In the genomic region with DNA sequence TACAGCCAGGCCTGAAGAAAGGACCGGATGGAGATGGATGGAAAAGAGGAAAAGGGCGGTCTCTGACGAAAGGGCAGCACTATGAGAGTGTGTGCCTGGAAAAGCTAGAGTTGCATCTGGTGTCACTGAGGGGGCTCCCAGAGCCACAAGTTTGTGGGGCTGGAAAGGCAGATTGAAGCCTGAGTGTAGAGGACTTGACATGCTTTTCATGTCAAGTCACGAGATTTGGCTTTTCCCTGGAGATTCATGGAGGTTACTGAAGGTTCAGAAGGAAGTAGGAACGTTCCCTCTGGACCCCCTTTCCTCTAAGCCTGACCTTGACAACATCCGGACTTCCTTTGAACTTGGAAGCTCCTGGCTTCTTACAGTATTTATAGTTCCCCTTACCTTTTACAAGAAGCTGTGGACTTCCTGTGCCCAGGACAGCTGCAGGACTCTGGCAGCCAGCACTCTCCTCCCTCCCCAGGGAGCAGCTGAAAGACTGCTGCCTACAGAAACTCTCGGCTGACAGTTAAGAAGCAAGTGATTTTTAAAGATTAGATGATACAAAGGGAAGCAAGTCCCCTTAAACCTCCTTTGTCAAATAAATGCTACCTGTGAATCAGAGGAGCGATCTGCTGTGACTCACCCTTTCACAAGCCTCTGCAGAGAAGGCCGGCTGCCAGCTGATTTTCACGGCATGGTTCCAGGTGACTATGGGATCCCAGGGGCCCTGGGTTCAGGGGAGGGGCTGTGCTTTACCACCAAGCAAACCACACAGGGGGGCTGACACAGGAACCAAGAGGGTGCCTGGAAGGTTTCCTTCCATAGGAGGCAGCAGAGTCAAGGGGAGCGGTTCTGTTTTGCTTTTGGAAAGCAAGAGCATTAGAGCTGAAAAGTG, we compare ENCODE assay signal across 1 cellular context.
TF ChIP-seq lines count a peak whose summit lies in the region.

No MANE protein-coding gene starts in this region.

TF ChIP-seq in K562, 482 proteins besides CTCF, POLR2A, EP300 and RAD21 (continued from another document and continues in another):
- TF ChIP-seq, protein P1, sequence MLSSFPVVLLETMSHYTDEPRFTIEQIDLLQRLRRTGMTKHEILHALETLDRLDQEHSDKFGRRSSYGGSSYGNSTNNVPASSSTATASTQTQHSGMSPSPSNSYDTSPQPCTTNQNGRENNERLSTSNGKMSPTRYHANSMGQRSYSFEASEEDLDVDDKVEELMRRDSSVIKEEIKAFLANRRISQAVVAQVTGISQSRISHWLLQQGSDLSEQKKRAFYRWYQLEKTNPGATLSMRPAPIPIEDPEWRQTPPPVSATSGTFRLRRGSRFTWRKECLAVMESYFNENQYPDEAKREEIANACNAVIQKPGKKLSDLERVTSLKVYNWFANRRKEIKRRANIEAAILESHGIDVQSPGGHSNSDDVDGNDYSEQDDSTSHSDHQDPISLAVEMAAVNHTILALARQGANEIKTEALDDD (IDR thresholded peaks at IDR 0.05): no peak; the same call in 1 of the 2 replicates
- TF ChIP-seq CEBPB (tag; IDR thresholded peaks at IDR 0.05): no peak
- no peak for TF ChIP-seq EHMT2 (IDR thresholded peaks at IDR 0.05)
- TF ChIP-seq ZNF668 (CRISPR knock-in tag; IDR thresholded peaks at IDR 0.05): no peak
- TF ChIP-seq, protein P2, sequence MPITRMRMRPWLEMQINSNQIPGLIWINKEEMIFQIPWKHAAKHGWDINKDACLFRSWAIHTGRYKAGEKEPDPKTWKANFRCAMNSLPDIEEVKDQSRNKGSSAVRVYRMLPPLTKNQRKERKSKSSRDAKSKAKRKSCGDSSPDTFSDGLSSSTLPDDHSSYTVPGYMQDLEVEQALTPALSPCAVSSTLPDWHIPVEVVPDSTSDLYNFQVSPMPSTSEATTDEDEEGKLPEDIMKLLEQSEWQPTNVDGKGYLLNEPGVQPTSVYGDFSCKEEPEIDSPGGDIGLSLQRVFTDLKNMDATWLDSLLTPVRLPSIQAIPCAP (CRISPR knock-in tag; IDR thresholded peaks at IDR 0.05; ENCODE audit: borderline replicate concordance): no peak
- TF ChIP-seq, protein P3, sequence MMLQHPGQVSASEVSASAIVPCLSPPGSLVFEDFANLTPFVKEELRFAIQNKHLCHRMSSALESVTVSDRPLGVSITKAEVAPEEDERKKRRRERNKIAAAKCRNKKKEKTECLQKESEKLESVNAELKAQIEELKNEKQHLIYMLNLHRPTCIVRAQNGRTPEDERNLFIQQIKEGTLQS (IDR thresholded peaks at IDR 0.05): peak; percentile 67
- TF ChIP-seq, protein P3 (CRISPR knock-in tag; conservative IDR thresholded peaks at IDR 0.05): no peak
- no peak for TF ChIP-seq NKRF (IDR thresholded peaks at IDR 0.05; ENCODE audit: borderline replicate concordance)
- TF ChIP-seq, protein P4, sequence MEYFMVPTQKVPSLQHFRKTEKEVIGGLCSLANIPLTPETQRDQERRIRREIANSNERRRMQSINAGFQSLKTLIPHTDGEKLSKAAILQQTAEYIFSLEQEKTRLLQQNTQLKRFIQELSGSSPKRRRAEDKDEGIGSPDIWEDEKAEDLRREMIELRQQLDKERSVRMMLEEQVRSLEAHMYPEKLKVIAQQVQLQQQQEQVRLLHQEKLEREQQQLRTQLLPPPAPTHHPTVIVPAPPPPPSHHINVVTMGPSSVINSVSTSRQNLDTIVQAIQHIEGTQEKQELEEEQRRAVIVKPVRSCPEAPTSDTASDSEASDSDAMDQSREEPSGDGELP (CRISPR knock-in tag; IDR thresholded peaks at IDR 0.05; ENCODE audit: borderline replicate concordance): peak; percentile 91
- no peak for TF ChIP-seq MITF (IDR thresholded peaks at IDR 0.05)
- TF ChIP-seq ZFP1 (CRISPR knock-in tag; IDR thresholded peaks at IDR 0.05): no peak
- no peak for TF ChIP-seq PTTG1 (tag; IDR thresholded peaks at IDR 0.05; ENCODE audit: low read depth)
- TF ChIP-seq ELF2 (CRISPR knock-in tag; IDR thresholded peaks at IDR 0.05): no peak
- no peak for TF ChIP-seq ZNF124 (CRISPR knock-in tag; IDR thresholded peaks at IDR 0.05)
- TF ChIP-seq, protein P5, sequence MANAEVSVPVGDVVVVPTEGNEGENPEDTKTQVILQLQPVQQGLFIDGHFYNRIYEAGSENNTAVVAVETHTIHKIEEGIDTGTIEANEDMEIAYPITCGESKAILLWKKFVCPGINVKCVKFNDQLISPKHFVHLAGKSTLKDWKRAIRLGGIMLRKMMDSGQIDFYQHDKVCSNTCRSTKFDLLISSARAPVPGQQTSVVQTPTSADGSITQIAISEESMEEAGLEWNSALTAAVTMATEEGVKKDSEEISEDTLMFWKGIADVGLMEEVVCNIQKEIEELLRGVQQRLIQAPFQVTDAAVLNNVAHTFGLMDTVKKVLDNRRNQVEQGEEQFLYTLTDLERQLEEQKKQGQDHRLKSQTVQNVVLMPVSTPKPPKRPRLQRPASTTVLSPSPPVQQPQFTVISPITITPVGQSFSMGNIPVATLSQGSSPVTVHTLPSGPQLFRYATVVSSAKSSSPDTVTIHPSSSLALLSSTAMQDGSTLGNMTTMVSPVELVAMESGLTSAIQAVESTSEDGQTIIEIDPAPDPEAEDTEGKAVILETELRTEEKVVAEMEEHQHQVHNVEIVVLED (CRISPR knock-in tag; IDR thresholded peaks at IDR 0.05): no peak
- TF ChIP-seq CBX8 (IDR thresholded peaks at IDR 0.05; ENCODE audit: borderline replicate concordance, extremely low read depth, low read depth, low read length, poor library complexity, severe bottlenecking): no peak
- no peak for TF ChIP-seq MECOM (CRISPR knock-in tag; IDR thresholded peaks at IDR 0.05)
- TF ChIP-seq CCAR2 (IDR thresholded peaks at IDR 0.05; ENCODE audit: low read depth, low read length): no peak
- no peak for TF ChIP-seq FOXJ3 (CRISPR knock-in tag; IDR thresholded peaks at IDR 0.05)
- no peak for TF ChIP-seq SMAD2 (IDR thresholded peaks at IDR 0.05; ENCODE audit: low read depth, low read length)
- TF ChIP-seq ZNF224 (CRISPR knock-in tag; IDR thresholded peaks at IDR 0.05): no peak
- no peak for TF ChIP-seq POLR2B (IDR thresholded peaks at IDR 0.05; ENCODE audit: low read depth, partially characterized antibody)
- no peak for TF ChIP-seq TGIF2 (CRISPR knock-in tag; IDR thresholded peaks at IDR 0.05)
- TF ChIP-seq CXXC5 (CRISPR knock-in tag; IDR thresholded peaks at IDR 0.05): peak; percentile 15; the same call in 1 of the 2 replicates
- TF ChIP-seq HMG20B (CRISPR knock-in tag; IDR thresholded peaks at IDR 0.05): no peak
- peak; percentile 82 for TF ChIP-seq DACH1 (IDR thresholded peaks at IDR 0.05; ENCODE audit: partially characterized antibody)
- TF ChIP-seq BDP1 (IDR thresholded peaks at IDR 0.05; ENCODE audit: insufficient read depth, insufficient read length): no peak
- no peak for TF ChIP-seq CREBBP (IDR thresholded peaks at IDR 0.05; ENCODE audit: low read depth, low read length)
- no peak for TF ChIP-seq UBTF (IDR thresholded peaks at IDR 0.05; ENCODE audit: borderline replicate concordance in 1 of 2, low read depth in 2 of 2, low read length in 2 of 2)
- no peak for TF ChIP-seq TOE1 (IDR thresholded peaks at IDR 0.05; ENCODE audit: borderline replicate concordance)
- TF ChIP-seq TOE1 (CRISPR knock-in tag; IDR thresholded peaks at IDR 0.05; ENCODE audit: borderline replicate concordance, low read depth): no peak
- TF ChIP-seq TEAD1 (CRISPR knock-in tag; IDR thresholded peaks at IDR 0.05): no peak
- no peak for TF ChIP-seq NR0B1 (IDR thresholded peaks at IDR 0.05; ENCODE audit: partially characterized antibody)
- TF ChIP-seq, protein P6, sequence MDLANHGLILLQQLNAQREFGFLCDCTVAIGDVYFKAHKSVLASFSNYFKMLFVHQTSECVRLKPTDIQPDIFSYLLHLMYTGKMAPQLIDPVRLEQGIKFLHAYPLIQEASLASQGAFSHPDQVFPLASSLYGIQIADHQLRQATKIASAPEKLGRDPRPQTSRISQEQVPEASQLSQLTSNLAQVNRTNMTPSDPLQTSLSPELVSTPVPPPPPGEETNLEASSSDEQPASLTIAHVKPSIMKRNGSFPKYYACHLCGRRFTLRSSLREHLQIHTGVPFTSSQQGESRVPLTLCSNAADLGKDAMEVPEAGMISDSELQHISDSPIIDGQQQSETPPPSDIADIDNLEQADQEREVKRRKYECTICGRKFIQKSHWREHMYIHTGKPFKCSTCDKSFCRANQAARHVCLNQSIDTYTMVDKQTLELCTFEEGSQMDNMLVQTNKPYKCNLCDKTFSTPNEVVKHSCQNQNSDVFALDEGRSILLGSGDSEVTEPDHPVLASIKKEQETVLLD (IDR thresholded peaks at IDR 0.05): no peak
- TF ChIP-seq RCOR1 (IDR thresholded peaks at IDR 0.05; ENCODE audit: borderline replicate concordance in 1 of 2, low read depth in 2 of 2, low read length in 2 of 2): peak in 1 of 2 experiments; percentile 74; a peak in 2 of 4 replicates
- TF ChIP-seq NFIX (CRISPR knock-in tag; IDR thresholded peaks at IDR 0.05; ENCODE audit: low read depth): no peak
- TF ChIP-seq HLTF (IDR thresholded peaks at IDR 0.05): no peak
- TF ChIP-seq ZNF121 (CRISPR knock-in tag; conservative IDR thresholded peaks at IDR 0.05): no peak
- no peak for TF ChIP-seq SREBF1 (IDR thresholded peaks at IDR 0.05; ENCODE audit: borderline replicate concordance, low read depth, low read length)
- TF ChIP-seq MTA3 (IDR thresholded peaks at IDR 0.05; ENCODE audit: borderline replicate concordance): no peak
- TF ChIP-seq CEBPG (CRISPR knock-in tag; IDR thresholded peaks at IDR 0.05): no peak
- TF ChIP-seq CEBPG (tag; conservative IDR thresholded peaks at IDR 0.05 in 1 of 2, IDR thresholded peaks at IDR 0.05 in 1 of 2): no peak
- TF ChIP-seq THAP7 (CRISPR knock-in tag; IDR thresholded peaks at IDR 0.05): no peak
- TF ChIP-seq ZNF408 (CRISPR knock-in tag; IDR thresholded peaks at IDR 0.05; ENCODE audit: low read depth): no peak
- no peak for TF ChIP-seq ZKSCAN1 (IDR thresholded peaks at IDR 0.05; ENCODE audit: low read depth, low read length)
- no peak for TF ChIP-seq NELFE (IDR thresholded peaks at IDR 0.05; ENCODE audit: insufficient read depth, insufficient read length)
